Comparison of ENCODE assay signal across 10 cellular contexts in genomic region chr11:13205446-13205845, GRCh38.
DNase-seq lines count a peak whose midpoint lies in the region; ATAC-seq, FAIRE-seq and TF ChIP-seq lines count a peak whose summit lies in the region.
"Had no signal": no experiment of that assay in that cellular context is flagged by ENCODE, and none has a peak within 500 bp of the region (broad histone marks: within the 10 kb centered on the region; RNA-seq: fewer than 3 reads in every experiment).

No MANE protein-coding gene starts in this region.

- H3K4me3 Mint-ChIP-seq in activated naive CD4-positive, alpha-beta T cell treated with anti-CD3 and anti-CD28 coated beads for 36 hours: no peak overlapping the region

- no peak overlapping the region for H3K4me3 ChIP-seq in endothelial cell of umbilical vein (replicated peaks in 1 of 3; ENCODE audit: insufficient read depth in 1 of 3, low read depth in 1 of 3, low read length in 3 of 3)

- dilution Hi-C loops in endothelial cell of umbilical vein (cut with MboI; ENCODE audit: extremely low pct_ligation_motif_present, low sequenced_read_pairs): no loop called here

- POLR2A ChIA-PET in endothelial cell of umbilical vein (lab: Charles Lee): interaction anchor here (0.6 kb wide), 1 partner anchor 194 kb away, joined by 7 read pairs; no protein-coding TSS in a partner anchor

- H3K4me1 Mint-ChIP-seq in activated naive CD4-positive, alpha-beta T cell treated with anti-CD3 and anti-CD28 coated beads for 36 hours (ENCODE audit: low read depth): peaks cover 45% of the 10 kb centered on the region

- no peaks in the 10 kb centered on the region for H3K9me3 ChIP-seq in endothelial cell of umbilical vein (replicated peaks; ENCODE audit: control insufficient read depth, insufficient read depth, low read length)

- no peak overlapping the region for H3K27ac ChIP-seq in endothelial cell of umbilical vein (ENCODE audit: insufficient read depth, low read depth, low read length)

- peak overlapping the region; percentile 1 for H3K4me2 ChIP-seq in endothelial cell of umbilical vein (ENCODE audit: insufficient read depth, low read length)

- H3K36me3 Mint-ChIP-seq in activated naive CD4-positive, alpha-beta T cell treated with anti-CD3 and anti-CD28 coated beads for 36 hours (ENCODE audit: low read depth): no peaks in the 10 kb centered on the region

- H3K79me2 ChIP-seq in endothelial cell of umbilical vein (ENCODE audit: control insufficient read depth, insufficient read depth, low read length): no peaks in the 10 kb centered on the region

- no peaks in the 10 kb centered on the region for H3K27me3 Mint-ChIP-seq in activated naive CD4-positive, alpha-beta T cell treated with anti-CD3 and anti-CD28 coated beads for 36 hours (ENCODE audit: low read depth)

- peak overlapping the region; percentile 73 for H2AFZ ChIP-seq in endothelial cell of umbilical vein (ENCODE audit: low read depth, low read length)

- no peaks in the 10 kb centered on the region for H3K27me3 ChIP-seq in endothelial cell of umbilical vein (ENCODE audit: control insufficient read depth in 2 of 2, insufficient read depth in 2 of 2, low read length in 2 of 2)

- no peak for TF ChIP-seq POLR2A in endothelial cell of umbilical vein (IDR thresholded peaks at IDR 0.05; ENCODE audit: low read depth, low read length)

- no peaks in the 10 kb centered on the region for H3K9me1 ChIP-seq in endothelial cell of umbilical vein (replicated peaks; ENCODE audit: control insufficient read depth, extremely low read depth, insufficient read depth, low read length)

- ATAC-seq in GM18517 (IDR thresholded peaks at IDR 0.05; ENCODE audit: unreplicated experiment) (peak; percentile 51), GM21717 (IDR thresholded peaks at IDR 0.05; ENCODE audit: unreplicated experiment) (peak; percentile 72), HG03565 (IDR thresholded peaks at IDR 0.05; ENCODE audit: unreplicated experiment) (peak; percentile 51), HG02798 (IDR thresholded peaks at IDR 0.05; ENCODE audit: poor library complexity, unreplicated experiment) (no peak)

- BruUV-seq in endothelial cell of umbilical vein (replicated peaks; lab: Mats Ljungman, UMichigan): no TSS peak

- peaks cover 26% of the 10 kb centered on the region for H3K4me1 ChIP-seq in endothelial cell of umbilical vein (ENCODE audit: control insufficient read depth, extremely low read depth, insufficient read depth, low read length)

- DNase-seq in endothelial cell of umbilical vein (ENCODE audit: low read depth, low spot score) (peak; percentile 26), DMS 273 treated with DMSO at 0.1 percent for 48 hours (lab: John Stamatoyannopoulos, UW) (no peak), dedifferentiated amniotic fluid mesenchymal stem cell (ENCODE audit: extremely low spot score) (no peak)
- no peak for DNase-seq in activated naive CD4-positive, alpha-beta T cell treated with anti-CD3 and anti-CD28 coated beads for 36 hours
- DNase-seq: NCI-H2227 treated with DMSO at 0.1 percent for 48 hours had no signal

- H3K9me3 Mint-ChIP-seq in activated naive CD4-positive, alpha-beta T cell treated with anti-CD3 and anti-CD28 coated beads for 36 hours: no peaks in the 10 kb centered on the region

- no peaks in the 10 kb centered on the region for H4K20me1 ChIP-seq in endothelial cell of umbilical vein (replicated peaks; ENCODE audit: control insufficient read depth, extremely low read depth, insufficient read depth, low read length)

- H3K36me3 ChIP-seq in endothelial cell of umbilical vein (ENCODE audit: control insufficient read depth in 2 of 2, extremely low read depth in 1 of 2, insufficient read depth in 2 of 2, low read length in 2 of 2): no peaks in the 10 kb centered on the region

- no peak overlapping the region for H3K9ac ChIP-seq in endothelial cell of umbilical vein (replicated peaks; ENCODE audit: extremely low read depth, insufficient read depth, low read length)

- FAIRE-seq in endothelial cell of umbilical vein (lab: Jason Lieb, UNC): no peak
- FAIRE-seq: D721Med had no signal

- CTCF ChIA-PET in endothelial cell of umbilical vein (lab: Charles Lee): interaction anchor here (0.9 to 1.4 kb wide), 7 partner anchors 11 to 242 kb away, joined by 3 to 11 read pairs (median 3); no protein-coding TSS in a partner anchor
- CTCF ChIA-PET in activated naive CD4-positive, alpha-beta T cell treated with anti-CD3 and anti-CD28 coated beads for 36 hours (lab: Charles Lee): interaction anchor here (1.2 to 1.5 kb wide), 2 partner anchors 22 to 242 kb away, joined by 4 to 10 read pairs; no protein-coding TSS in a partner anchor

- H3K27ac Mint-ChIP-seq in activated naive CD4-positive, alpha-beta T cell treated with anti-CD3 and anti-CD28 coated beads for 36 hours: no peak overlapping the region

- intact Hi-C loops in endothelial cell of umbilical vein (cut with micrococcal nuclease): loop anchor here (5.0 kb wide), 1 partner anchor 462 kb away; the partner anchor contains the start of gene FAR1
- intact Hi-C loops in activated naive CD4-positive, alpha-beta T cell treated with anti-CD3 and anti-CD28 coated beads for 36 hours (cut with micrococcal nuclease): loop anchor here (10.0 kb wide), 2 partner anchors 459 to 511 kb away; partner anchors contain the start of gene FAR1

- no peak for TF ChIP-seq CTCF in endothelial cell of umbilical vein (IDR thresholded peaks at IDR 0.05; ENCODE audit: extremely low read depth in 1 of 2, insufficient read depth in 1 of 2, low read depth in 1 of 2, low read length in 2 of 2)

TF ChIP-seq in endothelial cell of umbilical vein, 7 proteins besides CTCF, POLR2A, EP300 and RAD21:
- TF ChIP-seq, protein P1, sequence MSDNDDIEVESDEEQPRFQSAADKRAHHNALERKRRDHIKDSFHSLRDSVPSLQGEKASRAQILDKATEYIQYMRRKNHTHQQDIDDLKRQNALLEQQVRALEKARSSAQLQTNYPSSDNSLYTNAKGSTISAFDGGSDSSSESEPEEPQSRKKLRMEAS (IDR thresholded peaks at IDR 0.05; ENCODE audit: insufficient read depth, insufficient read length): no peak
- TF ChIP-seq POLR2AphosphoS5 (IDR thresholded peaks at IDR 0.05; ENCODE audit: insufficient read depth, low read depth, low read length) (no peak), MYC (IDR thresholded peaks at IDR 0.05; ENCODE audit: low read depth, low read length) (no peak), GATA2 (IDR thresholded peaks at IDR 0.05; ENCODE audit: insufficient read depth, insufficient read length, low read depth, low read length) (no peak), JUN (IDR thresholded peaks at IDR 0.05; ENCODE audit: borderline replicate concordance, insufficient read depth, insufficient read length, low read depth) (no peak), FOS (IDR thresholded peaks at IDR 0.05; ENCODE audit: borderline replicate concordance, insufficient read depth, low read length) (no peak), EZH2 (IDR thresholded peaks at IDR 0.05; ENCODE audit: borderline replicate concordance, low read depth, low read length, severe bottlenecking) (no peak)
